In genomic region chr17:16915752-16916556, GRCh38 we compare ENCODE assay signal across 8 cellular contexts. TPM values are rescaled to one million over a fixed set of nuclear protein-coding genes. Genes with fewer than 3 reads are reported as not detected.
DNase-seq lines count a peak whose midpoint lies in the region; ATAC-seq, FAIRE-seq and TF ChIP-seq lines count a peak whose summit lies in the region.

No MANE protein-coding gene starts in this region.

- no peak for TF ChIP-seq POLR2A in suprapubic skin (IDR thresholded peaks at IDR 0.05)

- no peaks in the 10 kb centered on the region for H3K9me3 ChIP-seq in Caco-2
- no peaks in the 10 kb centered on the region for H3K9me3 ChIP-seq in astrocyte (ENCODE audit: insufficient read depth, low read depth, low read length)
- no peaks in the 10 kb centered on the region for H3K9me3 ChIP-seq in suprapubic skin

- TF ChIP-seq EP300 in suprapubic skin (IDR thresholded peaks at IDR 0.05), result no peak

- 93% methylated on average over 4 of the region's 11 CpGs for WGBS in suprapubic skin

- H3K4me3 ChIP-seq in Caco-2 (ENCODE audit: low read depth, low read length) (no peak overlapping the region), astrocyte (ENCODE audit: insufficient read depth, low read depth, low read length) (no peak overlapping the region), suprapubic skin (no peak overlapping the region)

- H3K27ac ChIP-seq in astrocyte (ENCODE audit: low read depth, low read length) (no peak overlapping the region), suprapubic skin (no peak overlapping the region)

- H3K27me3 ChIP-seq in Caco-2 (replicated peaks; ENCODE audit: control insufficient read depth, insufficient read depth, low read length) (no peaks in the 10 kb centered on the region), astrocyte (ENCODE audit: insufficient read depth, low read length) (peaks cover 2% of the 10 kb centered on the region), suprapubic skin (peaks cover 9% of the 10 kb centered on the region)

- H3K36me3 Mint-ChIP-seq in Caco-2 (ENCODE audit: insufficient read depth, unreplicated experiment) (peaks cover 5% of the 10 kb centered on the region), astrocyte (ENCODE audit: low read depth, unreplicated experiment) (no peaks in the 10 kb centered on the region)

- no peak overlapping the region for H2AFZ ChIP-seq in astrocyte (ENCODE audit: low read depth, low read length)

- H3K79me2 ChIP-seq in astrocyte (ENCODE audit: insufficient read depth, low read length), result no peaks in the 10 kb centered on the region

- POLR2A ChIA-PET in Caco-2 (lab: Charles Lee), result no interaction called here

- H3K36me3 ChIP-seq in Caco-2 (ENCODE audit: control insufficient read depth, insufficient read depth, low read length), result no peaks in the 10 kb centered on the region
- no peaks in the 10 kb centered on the region for H3K36me3 ChIP-seq in astrocyte (ENCODE audit: insufficient read depth, low read length)
- H3K36me3 ChIP-seq in suprapubic skin, result no peaks in the 10 kb centered on the region

- H4K20me1 ChIP-seq in astrocyte (ENCODE audit: insufficient read depth, low read length), result no peaks in the 10 kb centered on the region

- H3K4me2 ChIP-seq in astrocyte (ENCODE audit: low read length), result no peak overlapping the region

- H3K4me1 Mint-ChIP-seq in Caco-2 (ENCODE audit: low read depth, unreplicated experiment) (peaks cover 9% of the 10 kb centered on the region), astrocyte (ENCODE audit: low read depth, unreplicated experiment) (no peaks in the 10 kb centered on the region)
- peaks cover 14% of the 10 kb centered on the region for H3K4me1 Mint-ChIP-seq in stimulated activated naive CD8-positive, alpha-beta T cell treated with anti-CD3 and anti-CD28 coated beads, Interleukin-15, amount 100 ng/mL, for 72 hours

- no peaks in the 10 kb centered on the region for H3K4me1 ChIP-seq in Caco-2
- H3K4me1 ChIP-seq in astrocyte (ENCODE audit: insufficient read depth, low read length), result no peaks in the 10 kb centered on the region
- H3K4me1 ChIP-seq in suprapubic skin, result no peaks in the 10 kb centered on the region

- H3K27me3 Mint-ChIP-seq in Caco-2 (ENCODE audit: insufficient read depth, unreplicated experiment) (no peaks in the 10 kb centered on the region), astrocyte (ENCODE audit: low read depth, unreplicated experiment) (peaks cover 3% of the 10 kb centered on the region)
- H3K27me3 Mint-ChIP-seq in stimulated activated naive CD8-positive, alpha-beta T cell treated with anti-CD3 and anti-CD28 coated beads, Interleukin-15, amount 100 ng/mL, for 72 hours, result no peaks in the 10 kb centered on the region

- peak; percentile 66 to 75 for TF ChIP-seq CTCF in Caco-2 (IDR thresholded peaks at IDR 0.05; ENCODE audit: insufficient read depth in 1 of 2, low read depth in 1 of 2, low read length in 1 of 2, severe bottlenecking in 1 of 2, unreplicated experiment in 1 of 2)
- TF ChIP-seq CTCF in astrocyte (IDR thresholded peaks at IDR 0.05; ENCODE audit: insufficient read depth, low read depth, low read length), result peak; percentile 41
- TF ChIP-seq CTCF in suprapubic skin (IDR thresholded peaks at IDR 0.05), result no peak

- peak; percentile 61 to 68 for DNase-seq in Caco-2
- DNase-seq in NCI-H510A treated with DMSO at 0.1 percent for 48 hours (lab: John Stamatoyannopoulos, UW), result peak; percentile 78
- DNase-seq in astrocyte (ENCODE audit: low read depth), result no peak
- peak; percentile 48 for DNase-seq in iris pigment epithelial cell (ENCODE audit: low read depth)
- peak in 1 of 2 donors; percentile 20 for DNase-seq in stimulated activated naive CD8-positive, alpha-beta T cell treated with anti-CD3 and anti-CD28 coated beads, Interleukin-15, amount 100 ng/mL, for 72 hours
- DNase-seq in suprapubic skin (ENCODE audit: low spot score in 2 of 2), result no peak

- ATAC-seq in GM21423 (IDR thresholded peaks at IDR 0.05; ENCODE audit: unreplicated experiment), result peak; percentile 43
- ATAC-seq in stimulated activated naive CD8-positive, alpha-beta T cell treated with anti-CD3 and anti-CD28 coated beads, Interleukin-15, amount 100 ng/mL, for 72 hours, result peak; percentile 55
- no peak for ATAC-seq in GM18909 (IDR thresholded peaks at IDR 0.05; ENCODE audit: poor library complexity, unreplicated experiment)

- H3K27ac Mint-ChIP-seq in Caco-2 (ENCODE audit: unreplicated experiment), result no peak overlapping the region
- H3K27ac Mint-ChIP-seq in astrocyte (ENCODE audit: unreplicated experiment), result no peak overlapping the region
- H3K27ac Mint-ChIP-seq in stimulated activated naive CD8-positive, alpha-beta T cell treated with anti-CD3 and anti-CD28 coated beads, Interleukin-15, amount 100 ng/mL, for 72 hours, result peak overlapping the region in 1 of 2 donors; percentile 68

- H3K9me3 Mint-ChIP-seq in Caco-2 (ENCODE audit: unreplicated experiment) (no peaks in the 10 kb centered on the region), astrocyte (ENCODE audit: unreplicated experiment) (no peaks in the 10 kb centered on the region)
- H3K9me3 Mint-ChIP-seq in stimulated activated naive CD8-positive, alpha-beta T cell treated with anti-CD3 and anti-CD28 coated beads, Interleukin-15, amount 100 ng/mL, for 72 hours, result no peaks in the 10 kb centered on the region

- CTCF ChIA-PET in Caco-2 (lab: Charles Lee), result no interaction called here

- H3K9ac ChIP-seq in astrocyte (ENCODE audit: low read length), result no peak overlapping the region

- intact Hi-C loops in Caco-2 (cut with micrococcal nuclease; ENCODE audit: unreplicated experiment), result loop anchor here (5.0 kb wide), 1 partner anchor 76 kb away; no protein-coding TSS in a partner anchor

- H3K4me3 Mint-ChIP-seq in Caco-2 (ENCODE audit: unreplicated experiment) (no peak overlapping the region), astrocyte (ENCODE audit: unreplicated experiment) (no peak overlapping the region)
- no peak overlapping the region for H3K4me3 Mint-ChIP-seq in stimulated activated naive CD8-positive, alpha-beta T cell treated with anti-CD3 and anti-CD28 coated beads, Interleukin-15, amount 100 ng/mL, for 72 hours

- BruUV-seq in Caco-2 (replicated peaks; lab: Mats Ljungman, UMichigan), result no TSS peak

- no peak for FAIRE-seq in astrocyte (lab: Jason Lieb, UNC)

RNA-seq across cellular contexts. Expression of gene TNFRSF13B, which starts 56.0 kb away (rescaled TPM):
- total RNA-seq in Caco-2 (2022), result not detected in 2 replicates
- not detected in 2 replicates for total RNA-seq in astrocyte
- total RNA-seq in suprapubic skin, result 1 to 10 TPM in 1 of 4 donors, not detected in 3; 3.8 TPM

Comparison
In these comparisons a context has a peak if more than half of its experiments do, and no peak if none do; other contexts are left out.
1. DNase-seq: peak in Caco-2 (2 of 2), NCI-H510A treated with DMSO at 0.1 percent for 48 hours (single experiment) and iris pigment epithelial cell (single experiment); none in astrocyte (single experiment) and suprapubic skin (0 of 2).
2. CTCF ChIP-seq: peak in Caco-2 (2 of 2) and astrocyte (single experiment); none in suprapubic skin (0 of 2).